15 cellular contexts compared by ENCODE assay signal in genomic region chr6:54194067-54194466, GRCh38.
DNase-seq lines count a peak whose midpoint lies in the region; ATAC-seq, FAIRE-seq and TF ChIP-seq lines count a peak whose summit lies in the region.
"Had no signal": no experiment of that assay in that cellular context is flagged by ENCODE, and none has a peak within 500 bp of the region (broad histone marks: within the 10 kb centered on the region; RNA-seq: fewer than 3 reads in every experiment).

No MANE protein-coding gene starts in this region.

- DNase-seq in left ventricle myocardium superior (no peak), Right ventricle myocardium inferior (ENCODE audit: missing footprints) (no peak), SK-N-SH (no peak), iPS DF 19.7 (ENCODE audit: low read depth, low spot score) (peak; percentile 5), urothelium cell line (ENCODE audit: low spot score) (peak; percentile 49), spleen (no peak), NCI-H146 (lab: John Stamatoyannopoulos, UW) (no peak)
- DNase-seq in activated CD8-positive, alpha-beta memory T cell treated with anti-CD3 and anti-CD28 coated beads, Interleukin-2, amount 50 U/mL, for 48 hours, result no peak
- DNase-seq: cortex of kidney, kidney, NCI-H1694 treated with DMSO at 0.1 percent for 48 hours, right lobe of liver had no signal

- no peak overlapping the region; the same call in 1 of the 2 replicates for H2AFZ ChIP-seq in SK-N-SH (ENCODE audit: low read depth)

- H3K36me3 ChIP-seq in SK-N-SH (replicated peaks in 1 of 2; ENCODE audit: control insufficient read depth in 1 of 2, insufficient read depth in 2 of 2, low read length in 1 of 2) (no peaks in the 10 kb centered on the region), spleen (no peaks in the 10 kb centered on the region)
- H3K36me3 ChIP-seq: BLaER1, right lobe of liver had no signal

- ATAC-seq in left ventricle myocardium superior (peak; percentile 35), Right ventricle myocardium inferior (no peak)
- ATAC-seq: GM12878; right lobe of liver; stimulated activated effector memory CD8-positive, alpha-beta T cell treated with anti-CD3 and anti-CD28 coated beads, Interleukin-12 subunit alpha, Interleukin-12 subunit beta, amount 100 ng/mL, for 72 hours had no signal

- H3K4me3 ChIP-seq in SK-N-SH (ENCODE audit: low read depth in 2 of 2, low read length in 1 of 2) (no peak overlapping the region), spleen (no peak overlapping the region)
- H3K4me3 ChIP-seq: BLaER1, GM12878, right lobe of liver had no signal

- no peaks in the 10 kb centered on the region for H4K20me1 ChIP-seq in SK-N-SH (ENCODE audit: insufficient read depth)
- H4K20me1 ChIP-seq: BLaER1 had no signal

- TF ChIP-seq EP300 in SK-N-SH (IDR thresholded peaks at IDR 0.05; ENCODE audit: borderline replicate concordance in 1 of 2, low read depth in 1 of 2, low read length in 1 of 2), result no peak

- TF ChIP-seq POLR2A in spleen (IDR thresholded peaks at IDR 0.05), result no peak

- H3K4me2 ChIP-seq in SK-N-SH, result no peak overlapping the region
- H3K4me2 ChIP-seq: BLaER1 had no signal

- H3K27me3 ChIP-seq in SK-N-SH (ENCODE audit: insufficient read depth), result no peaks in the 10 kb centered on the region
- no peaks in the 10 kb centered on the region for H3K27me3 ChIP-seq in spleen (replicated peaks in 1 of 7)
- H3K27me3 ChIP-seq: BLaER1, right lobe of liver had no signal

- peaks cover 3% of the 10 kb centered on the region for H3F3A ChIP-seq in SK-N-SH (replicated peaks; ENCODE audit: insufficient read depth)

- 13% methylated on average over 4 of the region's 4 CpGs for WGBS in SK-N-SH (ENCODE audit: low lambda C conversion rate)
- 57 to 75% (median 62%) methylated on average over 4 of the region's 4 CpGs for WGBS in spleen, 5 donors

- H3K9ac ChIP-seq in SK-N-SH, result no peak overlapping the region
- H3K9ac ChIP-seq: BLaER1 had no signal

- no peaks in the 10 kb centered on the region for H3K79me2 ChIP-seq in SK-N-SH (ENCODE audit: insufficient read depth)

- H3K4me1 ChIP-seq in SK-N-SH (ENCODE audit: control insufficient read depth in 1 of 2, insufficient read depth in 2 of 2, low read depth in 1 of 2, low read length in 1 of 2) (peaks cover 0 to 4% of the 10 kb centered on the region in 2 experiments; a peak in 2 of 4 replicates), spleen (no peaks in the 10 kb centered on the region)
- H3K4me1 ChIP-seq: BLaER1 had no signal

- H3K9me3 ChIP-seq in SK-N-SH, result no peaks in the 10 kb centered on the region
- H3K9me3 ChIP-seq in spleen, result no peaks in the 10 kb centered on the region
- H3K9me3 ChIP-seq: BLaER1, right lobe of liver had no signal

- H3K9me2 ChIP-seq in SK-N-SH, result no peaks in the 10 kb centered on the region

- H3K27ac ChIP-seq in SK-N-SH (ENCODE audit: low read depth in 2 of 2, low read length in 1 of 2) (peak overlapping the region; percentile 50 to 94; a peak in 3 of 4 replicates), spleen (no peak overlapping the region)
- H3K27ac ChIP-seq: BLaER1, right lobe of liver had no signal

- TF ChIP-seq RAD21 in SK-N-SH (IDR thresholded peaks at IDR 0.05; ENCODE audit: low read length), result no peak

- TF ChIP-seq CTCF in SK-N-SH (IDR thresholded peaks at IDR 0.05) (no peak), spleen (IDR thresholded peaks at IDR 0.05 in 8 of 11, conservative IDR thresholded peaks at IDR 0.05 in 3 of 11) (no peak)

- POLR2A ChIA-PET in SK-N-SH (lab: Yijun Ruan, JAX), result no interaction called here

- intact Hi-C loops in left ventricle myocardium superior (cut with micrococcal nuclease), result no loop called here
- intact Hi-C loops in Right ventricle myocardium inferior (cut with DNase I), result no loop called here
- intact Hi-C loops in spleen (cut with DNase I; ENCODE audit: low total_unique reads), result no loop called here

- CTCF ChIA-PET in SK-N-SH (lab: Yijun Ruan, JAX), result no interaction called here

- no peak for FAIRE-seq in urothelium cell line (lab: Jason Lieb, UNC)
- FAIRE-seq: GM12878 had no signal

TF ChIP-seq in SK-N-SH, 30 proteins besides CTCF, POLR2A, EP300 and RAD21:
- TF ChIP-seq MEF2A (IDR thresholded peaks at IDR 0.05; ENCODE audit: borderline replicate concordance, low read depth) (no peak), REST (IDR thresholded peaks at IDR 0.05; ENCODE audit: low read depth, low read length) (no peak), CHD2 (IDR thresholded peaks at IDR 0.05; ENCODE audit: low read length, partially characterized antibody) (no peak), TCF12 (IDR thresholded peaks at IDR 0.05) (no peak), USF1 (IDR thresholded peaks at IDR 0.05; ENCODE audit: borderline replicate concordance, low read depth) (no peak), MXI1 (IDR thresholded peaks at IDR 0.05; ENCODE audit: low read depth, low read length) (no peak), FOSL2 (IDR thresholded peaks at IDR 0.05; ENCODE audit: borderline replicate concordance, low read depth) (peak; percentile 35; the same call in 1 of the 2 replicates), NRF1 (IDR thresholded peaks at IDR 0.05; ENCODE audit: low read depth, low read length) (no peak), YY1 (IDR thresholded peaks at IDR 0.05; ENCODE audit: low read depth) (no peak), GATA2 (CRISPR knock-in tag; IDR thresholded peaks at IDR 0.05) (no peak), RCOR1 (IDR thresholded peaks at IDR 0.05; ENCODE audit: low read length) (no peak), JUND (IDR thresholded peaks at IDR 0.05) (0 out of 2 replicates have a peak, but pooled peaks have one; percentile 24), NFIC (IDR thresholded peaks at IDR 0.05; ENCODE audit: borderline replicate concordance) (no peak), PBX3 (IDR thresholded peaks at IDR 0.05) (peak; percentile 20; the same call in 1 of the 2 replicates), FOXM1 (IDR thresholded peaks at IDR 0.05; ENCODE audit: low read depth) (no peak), IRF3 (IDR thresholded peaks at IDR 0.05; ENCODE audit: low read depth, low read length) (no peak)
TF ChIP-seq in SK-N-SH: peak in this region for 3.

Comparison
In these comparisons a context has a peak if more than half of its experiments do, and no peak if none do; other contexts are left out.
1. DNase-seq: peak in iPS DF 19.7 (single experiment) and urothelium cell line (single experiment); none in left ventricle myocardium superior (single experiment), Right ventricle myocardium inferior (single experiment), SK-N-SH (single experiment), spleen (single experiment), activated CD8-positive, alpha-beta memory T cell treated with anti-CD3 and anti-CD28 coated beads, Interleukin-2, amount 50 U/mL, for 48 hours (single experiment) and NCI-H146 (single experiment).
2. H3K27ac ChIP-seq: peak in SK-N-SH (2 of 2); none in spleen (0 of 8).